11 cellular contexts compared by ENCODE assay signal in the genomic region with DNA sequence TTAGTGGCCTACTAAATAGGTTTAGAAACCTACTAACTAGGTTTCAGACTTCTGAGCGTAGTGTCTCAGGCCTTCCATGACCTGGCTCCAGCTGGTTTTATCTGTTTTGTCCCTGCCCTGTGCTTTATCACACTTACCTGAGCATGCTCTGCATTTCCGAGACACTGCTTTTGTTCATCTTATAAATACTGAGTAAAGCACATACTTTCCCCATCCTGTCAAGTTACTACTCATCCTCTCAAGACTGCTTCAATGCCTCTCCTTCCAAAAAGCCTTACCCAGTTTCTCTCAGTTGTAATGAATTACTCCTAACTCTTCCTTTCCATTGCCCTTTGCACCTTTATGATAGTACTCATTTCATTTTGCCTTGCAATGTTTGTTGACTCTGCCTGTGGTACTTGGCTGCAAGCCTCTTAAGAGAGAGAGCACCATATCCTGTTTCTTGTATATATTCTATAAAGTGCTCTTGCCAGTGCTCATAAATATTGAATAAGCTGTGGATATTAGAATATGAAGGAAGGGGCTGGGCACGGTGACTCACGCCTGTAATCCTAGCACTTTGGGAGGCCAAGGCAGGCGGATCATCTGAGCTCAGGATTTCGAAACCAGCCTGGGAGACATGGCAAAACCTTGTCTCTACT. TPM values are rescaled to one million over a fixed set of nuclear protein-coding genes. Genes with fewer than 3 reads are reported as not detected.
DNase-seq lines count a peak whose midpoint lies in the region; ATAC-seq, FAIRE-seq and TF ChIP-seq lines count a peak whose summit lies in the region.
"Had no signal": no experiment of that assay in that cellular context is flagged by ENCODE, and none has a peak within 500 bp of the region (broad histone marks: within the 10 kb centered on the region; RNA-seq: fewer than 3 reads in every experiment).

No MANE protein-coding gene starts in this region.

- POLR2A ChIA-PET in HepG2 (lab: Yijun Ruan, JAX): no interaction called here

- no peak for TF ChIP-seq RAD21 in HepG2 (CRISPR knock-in tag; IDR thresholded peaks at IDR 0.05)

- H3K4me3 ChIP-seq in HepG2 (replicated peaks in 1 of 3; ENCODE audit: insufficient read depth in 1 of 3, low read depth in 2 of 3, low read length in 3 of 3) (no peak overlapping the region), dorsolateral prefrontal cortex (no peak overlapping the region)

- peak overlapping the region; percentile 9 for H3K27ac Mint-ChIP-seq in activated T-helper 17 cell treated with anti-CD3 and anti-CD28 coated beads, Interleukin-2, amount 50 U/mL, for 72 hours

- no peaks in the 10 kb centered on the region for H3K27me3 Mint-ChIP-seq in activated T-helper 17 cell treated with anti-CD3 and anti-CD28 coated beads, Interleukin-2, amount 50 U/mL, for 72 hours
- H3K27me3 Mint-ChIP-seq: central memory CD8-positive, alpha-beta T cell had no signal

- 0 out of 5 replicates have a peak, but pooled peaks cover 0 to under 1% of the 10 kb centered on the region in 2 experiments for H3K36me3 ChIP-seq in HepG2 (replicated peaks in 1 of 2; ENCODE audit: control insufficient read depth in 1 of 2, insufficient read depth in 2 of 2, low read length in 2 of 2)

- 61% methylated on average over 6 of the region's 6 CpGs for WGBS in HepG2 (ENCODE audit: low lambda C conversion rate)

- H3K9me3 Mint-ChIP-seq in activated T-helper 17 cell treated with anti-CD3 and anti-CD28 coated beads, Interleukin-2, amount 50 U/mL, for 72 hours: no peaks in the 10 kb centered on the region
- H3K9me3 Mint-ChIP-seq: central memory CD8-positive, alpha-beta T cell had no signal

- H3K27ac ChIP-seq in HepG2 (ENCODE audit: extremely low read length, insufficient read depth, low read length) (peak overlapping the region; percentile 5), dorsolateral prefrontal cortex (no peak overlapping the region)

- FAIRE-seq in HepG2 (lab: Jason Lieb, UNC): no peak
- FAIRE-seq: G401.6 had no signal

- CTCF ChIA-PET in HepG2 (lab: Yijun Ruan, JAX; ENCODE audit: low intra/inter-chr PET ratio, low total read pairs): no interaction called here

- H3K4me2 ChIP-seq in HepG2 (ENCODE audit: low read depth, low read length): peak overlapping the region; percentile 18; the same call in 1 of the 2 replicates

- intact Hi-C loops in HepG2 (cut with micrococcal nuclease; ENCODE audit: unreplicated experiment): no loop called here
- intact Hi-C loops in dorsolateral prefrontal cortex (cut with DNase I): no loop called here

- peak; percentile 28 for DNase-seq in AG08396 (ENCODE audit: low spot score)
- peak; percentile 79 for DNase-seq in LHCN-M2 (ENCODE audit: low read depth)
- peak; percentile 58 for DNase-seq in HepG2 (ENCODE audit: low spot score)
- DNase-seq in stimulated activated CD4-positive, alpha-beta T cell treated with anti-CD3 and anti-CD28 coated beads, Interleukin-2, amount 100 ng/mL, for 24 hours: no peak
- DNase-seq in NCI-H526 (lab: John Stamatoyannopoulos, UW): no peak
- no peak for DNase-seq in dorsolateral prefrontal cortex
- DNase-seq: SIG-M5 had no signal

- H3K9ac ChIP-seq in HepG2 (ENCODE audit: insufficient read depth, low read depth, low read length): no peak overlapping the region

- TF ChIP-seq EP300 in HepG2 (IDR thresholded peaks at IDR 0.05; ENCODE audit: low read depth in 2 of 2, low read length in 2 of 2) (no peak), HepG2 (CRISPR knock-in tag; IDR thresholded peaks at IDR 0.05; ENCODE audit: borderline replicate concordance) (no peak)

- H3K9me3 ChIP-seq in HepG2 (ENCODE audit: low read length): no peaks in the 10 kb centered on the region

- ATAC-seq in activated T-helper 17 cell treated with anti-CD3 and anti-CD28 coated beads, Interleukin-2, amount 50 U/mL, for 72 hours (replicated peaks): no peak
- ATAC-seq in HepG2 (peak; percentile 94), GM21529 (IDR thresholded peaks at IDR 0.05; ENCODE audit: unreplicated experiment) (no peak)

- peaks cover 15% of the 10 kb centered on the region for H3K4me1 ChIP-seq in HepG2 (ENCODE audit: insufficient read depth, low read length)

- no peaks in the 10 kb centered on the region for H3K79me2 ChIP-seq in HepG2 (ENCODE audit: insufficient read depth, low read length)

- no TSS peak for BruUV-seq in HepG2 (replicated peaks; lab: Mats Ljungman, UMichigan)

- H2AFZ ChIP-seq in HepG2 (ENCODE audit: low read length): no peak overlapping the region

- H3K4me3 Mint-ChIP-seq in activated T-helper 17 cell treated with anti-CD3 and anti-CD28 coated beads, Interleukin-2, amount 50 U/mL, for 72 hours: no peak overlapping the region
- H3K4me3 Mint-ChIP-seq: central memory CD8-positive, alpha-beta T cell had no signal

- H3K27me3 ChIP-seq in HepG2 (ENCODE audit: control insufficient read depth in 1 of 2, insufficient read depth in 2 of 2, low read length in 2 of 2) (no peaks in the 10 kb centered on the region), dorsolateral prefrontal cortex (no peaks in the 10 kb centered on the region)

- H4K20me1 ChIP-seq in HepG2 (ENCODE audit: insufficient read depth, low read length): no peaks in the 10 kb centered on the region

- H3K36me3 Mint-ChIP-seq in activated T-helper 17 cell treated with anti-CD3 and anti-CD28 coated beads, Interleukin-2, amount 50 U/mL, for 72 hours (ENCODE audit: low read depth): peaks cover 66% of the 10 kb centered on the region

- TF ChIP-seq POLR2A in HepG2 (IDR thresholded peaks at IDR 0.05; ENCODE audit: insufficient read depth in 1 of 2, low read depth in 2 of 2, low read length in 2 of 2): no peak

- in situ Hi-C loops in HepG2 (cut with HindIII; ENCODE audit: extremely low pct_ligation_motif_present, low pct_unique_long_range_greater_than_20kb): no loop called here

- H3K4me1 Mint-ChIP-seq in activated T-helper 17 cell treated with anti-CD3 and anti-CD28 coated beads, Interleukin-2, amount 50 U/mL, for 72 hours: peaks cover 8% of the 10 kb centered on the region

- TF ChIP-seq CTCF in HepG2 (CRISPR knock-in tag; IDR thresholded peaks at IDR 0.05) (no peak), dorsolateral prefrontal cortex (IDR thresholded peaks at IDR 0.05 in 54 of 56, conservative IDR thresholded peaks at IDR 0.05 in 2 of 56; ENCODE audit: low read depth in 1 of 56, partially characterized antibody in 56 of 56) (no peak)

TF ChIP-seq in HepG2, 621 proteins besides CTCF, POLR2A, EP300 and RAD21 (continues in another document):
- TF ChIP-seq ARID5B (CRISPR knock-in tag; IDR thresholded peaks at IDR 0.05): peak; percentile 41; the same call in 1 of the 2 replicates
- TF ChIP-seq HNF4A (CRISPR knock-in tag; IDR thresholded peaks at IDR 0.05): peak; percentile 78

RNA-seq across cellular contexts. Expression of gene SLAIN2, which starts 34.4 kb away (rescaled TPM):
- total RNA-seq in LHCN-M2 (2014; rRNA removed) (25.8 and 80.9 TPM in 2 replicates), HepG2 (2016; rRNA removed; fragmentation: Illumina TruSeq; extraction: Trizol) (20.0 and 20.7 TPM in 2 replicates), dorsolateral prefrontal cortex (100 to 1,000 TPM in 3 of 120 experiments, 10 to 100 TPM in 117; 34.7 to 126 (median 68.5) TPM)
- polyA plus RNA-seq in LHCN-M2 (2012): 30.7 TPM
- total RNA-seq in activated T-helper 17 cell treated with anti-CD3 and anti-CD28 coated beads, Interleukin-2, amount 50 U/mL, for 72 hours: 10 to 100 TPM; 38.5 to 52.0 TPM
- total RNA-seq in HepG2 (2016; cell fraction: cytosol; rRNA removed; fragmentation: Illumina TruSeq; extraction: Trizol; ENCODE audit: low read depth): 13.9 and 17.5 TPM in 2 replicates
- 16.3 and 22.8 TPM in 2 replicates for total RNA-seq in HepG2 (2016; cell fraction: insoluble cytoplasmic fraction; rRNA removed; fragmentation: Illumina TruSeq; extraction: Trizol)
- total RNA-seq in HepG2 (2016; cell fraction: membrane; rRNA removed; fragmentation: Illumina TruSeq; extraction: Trizol): 18.8 and 20.0 TPM in 2 replicates
- 12.7 and 22.6 TPM in 2 replicates for total RNA-seq in HepG2 (2016; cell fraction: nucleus; rRNA removed; fragmentation: Illumina TruSeq; extraction: Trizol)
- polyA plus RNA-seq in HepG2 (2011; rRNA removed): 20.4 and 22.5 TPM in 2 replicates
- 10.4 and 17.0 TPM in 2 replicates for polyA plus RNA-seq in HepG2 (2011; cell fraction: cytosol; rRNA removed)
- polyA plus RNA-seq in HepG2 (2011; cell fraction: nucleus; rRNA removed): 8.0 and 8.2 TPM in 2 replicates
- 26.5 and 27.1 TPM in 2 replicates for polyA plus RNA-seq in HepG2 (2012)
- 5.5 and 5.7 TPM in 2 replicates for polyA plus RNA-seq in HepG2 (2016; cell fraction: cytosol; fragmentation: Illumina TruSeq; extraction: Trizol; ENCODE audit: low read depth)
- 23.2 and 28.6 TPM in 2 replicates for polyA plus RNA-seq in HepG2 (2016; cell fraction: insoluble cytoplasmic fraction; fragmentation: Illumina TruSeq; extraction: Trizol; ENCODE audit: low read depth)
- polyA plus RNA-seq in HepG2 (2016; cell fraction: membrane; fragmentation: Illumina TruSeq; extraction: Trizol; ENCODE audit: low read depth): 16.2 and 17.9 TPM in 2 replicates
- 22.1 and 22.2 TPM in 2 replicates for polyA plus RNA-seq in HepG2 (2016; cell fraction: nucleus; fragmentation: Illumina TruSeq; extraction: Trizol; ENCODE audit: insufficient read depth, low read depth)
- 15.3 and 16.0 TPM in 2 replicates for polyA minus RNA-seq in HepG2 (2011; rRNA and poly(A)+ RNA removed; ENCODE audit: low replicate concordance)
- 8.3 and 11.8 TPM in 2 replicates for polyA minus RNA-seq in HepG2 (2011; cell fraction: cytosol; rRNA and poly(A)+ RNA removed)
- 29.0 and 30.6 TPM in 2 replicates for polyA minus RNA-seq in HepG2 (2011; cell fraction: nucleus; rRNA and poly(A)+ RNA removed)

Comparison
In these comparisons a context has a peak if more than half of its experiments do, and no peak if none do; other contexts are left out.
1. DNase-seq: peak in AG08396 (single experiment), LHCN-M2 (single experiment) and HepG2 (single experiment); none in stimulated activated CD4-positive, alpha-beta T cell treated with anti-CD3 and anti-CD28 coated beads, Interleukin-2, amount 100 ng/mL, for 24 hours (0 of 2), NCI-H526 (0 of 2) and dorsolateral prefrontal cortex (0 of 10).